ENCODE assay signal across 20 cellular contexts in the genomic region with DNA sequence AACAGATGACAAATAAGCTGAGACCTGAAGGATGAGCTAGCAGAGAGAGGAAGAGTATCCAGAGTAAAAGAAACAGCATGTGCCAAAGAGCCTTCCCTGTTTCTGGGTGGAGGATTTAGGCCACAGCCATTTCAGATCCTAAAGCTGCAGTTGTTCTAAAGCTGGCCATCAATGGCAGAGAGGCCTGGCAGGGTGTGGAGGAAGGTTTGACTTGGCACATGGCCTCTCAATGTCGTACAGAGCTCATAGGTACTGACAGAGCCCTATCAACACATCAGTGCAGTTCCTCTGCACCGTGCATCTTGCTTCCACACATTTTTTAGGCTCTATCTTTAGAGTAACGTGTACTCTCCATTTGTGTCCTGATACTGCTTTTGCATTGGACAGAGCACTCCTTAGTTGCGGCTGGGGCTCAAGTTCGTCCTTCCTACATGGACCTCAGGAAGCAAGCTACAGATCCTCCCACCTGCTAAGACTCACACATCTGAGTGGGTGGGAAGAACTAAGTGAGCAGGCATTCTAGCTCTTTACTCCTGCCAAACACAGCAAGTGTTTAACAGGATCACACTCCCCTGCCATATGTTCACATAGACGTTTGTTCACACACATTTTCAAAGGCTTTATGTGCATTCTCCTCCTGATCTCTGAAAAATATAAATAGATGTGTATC. TPM values are rescaled to one million over a fixed set of nuclear protein-coding genes. Genes with fewer than 3 reads are reported as not detected.
DNase-seq lines count a peak whose midpoint lies in the region; ATAC-seq and TF ChIP-seq lines count a peak whose summit lies in the region.
"Had no signal": no experiment of that assay in that cellular context is flagged by ENCODE, and none has a peak within 500 bp of the region (broad histone marks: within the 10 kb centered on the region; RNA-seq: fewer than 3 reads in every experiment).

No MANE protein-coding gene starts in this region.

- peaks cover 21% of the 10 kb centered on the region for H3K4me1 Mint-ChIP-seq in activated T-cell treated with anti-CD3 and anti-CD28 coated beads, Interleukin-2, amount 50 U/mL, for 72 hours (ENCODE audit: low read depth)

- no peak overlapping the region for H3K4me2 ChIP-seq in GM23248 (ENCODE audit: unreplicated experiment)

- no peak overlapping the region for H3K27ac Mint-ChIP-seq in activated T-cell treated with anti-CD3 and anti-CD28 coated beads, Interleukin-2, amount 50 U/mL, for 72 hours
- H3K27ac Mint-ChIP-seq: activated CD4-positive, alpha-beta T cell treated with anti-CD3 and anti-CD28 coated beads, Interleukin-2, amount 10 ng/mL, durations not matched to agents 24 days and 14 days; B cell; effector memory CD8-positive, alpha-beta T cell; progenitor cell of endocrine pancreas; T-cell had no signal

- no peaks in the 10 kb centered on the region for H3K9me2 ChIP-seq in GM23248 (ENCODE audit: insufficient read depth)

- H3K9me3 ChIP-seq in GM23248 (ENCODE audit: low read depth) = no peaks in the 10 kb centered on the region
- H3K9me3 ChIP-seq: adrenal gland, heart left ventricle had no signal

- DNase-seq in GM23248 = peak; percentile 33
- peak; percentile 54 for DNase-seq in NCI-H2171 treated with DMSO at 0.1 percent for 48 hours (lab: John Stamatoyannopoulos, UW)
- DNase-seq in cerebellar nuclear complex (lab: John Stamatoyannopoulos, UW) = peak; percentile 61 to 91
- no peak for DNase-seq in omental fat pad (ENCODE audit: low spot score)
- no peak for DNase-seq in glomerular visceral epithelial cell (ENCODE audit: extremely low spot score)
- no peak for DNase-seq in activated T-cell treated with anti-CD3 and anti-CD28 coated beads, Interleukin-2, amount 50 U/mL, for 72 hours
- no peak for DNase-seq in DMS114 treated with DMSO at 0.1 percent for 48 hours (lab: John Stamatoyannopoulos, UW; ENCODE audit: unreplicated experiment)
- DNase-seq: activated CD4-positive, alpha-beta T cell treated with anti-CD3 and anti-CD28 coated beads, Interleukin-2, amount 10 ng/mL, durations not matched to agents 24 days and 14 days; activated effector memory CD4-positive, alpha-beta T cell treated with anti-CD3 and anti-CD28 coated beads, Interleukin-2, amount 50 U/mL, for 16 hours; adrenal gland; central memory CD4-positive, alpha-beta T cell; effector memory CD8-positive, alpha-beta T cell; heart left ventricle; Right ventricle myocardium superior; stimulated activated CD4-positive, alpha-beta T cell treated with anti-CD3 and anti-CD28 coated beads, Interleukin-4, amount 100 ng/mL, for 24 hours; T-cell had no signal

- no peak overlapping the region for H3K27ac ChIP-seq in GM23248
- H3K27ac ChIP-seq: adrenal gland had no signal

- peak; percentile 49 for ATAC-seq in omental fat pad (ENCODE audit: low FRiP score)
- no peak for ATAC-seq in activated T-cell treated with anti-CD3 and anti-CD28 coated beads, Interleukin-2, amount 50 U/mL, for 72 hours (replicated peaks in 1 of 2)
- no peak for ATAC-seq in GM18868 (IDR thresholded peaks at IDR 0.05; ENCODE audit: unreplicated experiment)
- ATAC-seq: effector memory CD8-positive, alpha-beta T cell; heart left ventricle; T-cell had no signal

- 37 to 44% methylated on average over 6 of the region's 6 CpGs for WGBS in GM23248 (ENCODE audit: low coverage in 1 of 2, low lambda C conversion rate in 2 of 2, missing lambda C conversion rate in 2 of 2), 2 experiments

- H3K79me2 ChIP-seq in GM23248 (ENCODE audit: insufficient read depth) = peaks cover 14% of the 10 kb centered on the region

- in situ Hi-C loops in GM23248 (cut with MboI) = no loop called here

- no peaks in the 10 kb centered on the region for H3K27me3 Mint-ChIP-seq in activated T-cell treated with anti-CD3 and anti-CD28 coated beads, Interleukin-2, amount 50 U/mL, for 72 hours (ENCODE audit: low read depth)
- H3K27me3 Mint-ChIP-seq: T-cell had no signal

- peaks cover 3 to 5% of the 10 kb centered on the region in 2 donors for H3K9me3 Mint-ChIP-seq in activated T-cell treated with anti-CD3 and anti-CD28 coated beads, Interleukin-2, amount 50 U/mL, for 72 hours
- H3K9me3 Mint-ChIP-seq: effector memory CD8-positive, alpha-beta T cell; T-cell had no signal

- H2AFZ ChIP-seq in GM23248 = peak overlapping the region; percentile 57

- H3K27me3 ChIP-seq in GM23248 (replicated peaks; ENCODE audit: insufficient read depth) = no peaks in the 10 kb centered on the region
- H3K27me3 ChIP-seq: adrenal gland, heart left ventricle had no signal

- peaks cover 5% of the 10 kb centered on the region in 2 donors for H3K36me3 Mint-ChIP-seq in activated T-cell treated with anti-CD3 and anti-CD28 coated beads, Interleukin-2, amount 50 U/mL, for 72 hours (ENCODE audit: insufficient read depth in 2 of 2)
- H3K36me3 Mint-ChIP-seq: T-cell had no signal

- no peaks in the 10 kb centered on the region for H3K36me3 ChIP-seq in GM23248 (ENCODE audit: low read depth)
- H3K36me3 ChIP-seq: adrenal gland, heart left ventricle had no signal

- H3K4me3 ChIP-seq in GM23248 = no peak overlapping the region
- H3K4me3 ChIP-seq: adrenal gland, heart left ventricle, lung had no signal

- H3K9ac ChIP-seq in GM23248 = no peak overlapping the region

- H3K4me3 Mint-ChIP-seq in activated T-cell treated with anti-CD3 and anti-CD28 coated beads, Interleukin-2, amount 50 U/mL, for 72 hours = no peak overlapping the region
- H3K4me3 Mint-ChIP-seq: activated CD4-positive, alpha-beta T cell treated with anti-CD3 and anti-CD28 coated beads, Interleukin-2, amount 10 ng/mL, durations not matched to agents 24 days and 14 days; B cell; effector memory CD8-positive, alpha-beta T cell; T-cell had no signal

- H3F3A ChIP-seq in GM23248 (ENCODE audit: insufficient read depth) = peaks cover 4% of the 10 kb centered on the region; the same call in 1 of the 2 replicates

- peaks cover 16% of the 10 kb centered on the region for H3K4me1 ChIP-seq in GM23248 (ENCODE audit: insufficient read depth)

- no peak for TF ChIP-seq CTCF in omental fat pad (IDR thresholded peaks at IDR 0.05)

- no peaks in the 10 kb centered on the region for H4K20me1 ChIP-seq in GM23248 (ENCODE audit: insufficient read depth)

RNA-seq across cellular contexts. Expression of a gene that starts 3.0 kb away (rescaled TPM):
- 71.5 and 81.2 TPM in 2 replicates for total RNA-seq in GM23248 (2014; rRNA removed; shearing (Covaris generic))
- polyA plus RNA-seq in GM23248 (2016; fragmentation: Nextera tagmentation; extraction: Ambion mirVana) = 74.5 and 90.1 TPM in 2 replicates
- 100 to 1,000 TPM in 2 of 4 donors, 10 to 100 TPM in 2; 80.2 to 146 (median 111) TPM for total RNA-seq in omental fat pad
- 10 to 100 TPM; 59.6 to 60.2 TPM for total RNA-seq in activated T-cell treated with anti-CD3 and anti-CD28 coated beads, Interleukin-2, amount 50 U/mL, for 72 hours

RNA-seq across cellular contexts. Expression of a gene that starts 57.4 kb away (rescaled TPM):
- 21.7 and 24.4 TPM in 2 replicates for total RNA-seq in GM23248 (2014; rRNA removed; shearing (Covaris generic))
- 11.6 and 13.2 TPM in 2 replicates for polyA plus RNA-seq in GM23248 (2016; fragmentation: Nextera tagmentation; extraction: Ambion mirVana)
- 10 to 100 TPM; 22.7 to 41.0 (median 28.2) TPM for total RNA-seq in omental fat pad
- 10 to 100 TPM; 17.4 to 24.8 TPM for total RNA-seq in activated T-cell treated with anti-CD3 and anti-CD28 coated beads, Interleukin-2, amount 50 U/mL, for 72 hours

Comparison
In these comparisons a context has a peak if more than half of its experiments do, and no peak if none do; other contexts are left out.
1. DNase-seq: peak in GM23248 (single experiment), NCI-H2171 treated with DMSO at 0.1 percent for 48 hours (single experiment) and cerebellar nuclear complex (2 of 2); none in omental fat pad (single experiment), glomerular visceral epithelial cell (single experiment), activated T-cell treated with anti-CD3 and anti-CD28 coated beads, Interleukin-2, amount 50 U/mL, for 72 hours (0 of 2) and DMS114 treated with DMSO at 0.1 percent for 48 hours (single experiment).